11 cellular contexts compared by ENCODE assay signal in genomic region chrX:87049567-87049966, GRCh38.
"Had no signal": no experiment of that assay in that cellular context is flagged by ENCODE, and none has a peak within 500 bp of the region (broad histone marks: within the 10 kb centered on the region; RNA-seq: fewer than 3 reads in every experiment).

No MANE protein-coding gene starts in this region.

- DNase-seq: GM23248, GOT3, H7, H9, HCEC 1CT, HFFc6 had no signal

- ATAC-seq: GM23338, HCT116 had no signal

- FAIRE-seq: H1, H54 had no signal

- H3K4me3 Mint-ChIP-seq: GM23338, H9, HFFc6 had no signal

- H3K27ac Mint-ChIP-seq: GM23338, HFFc6 had no signal

- H3K36me3 ChIP-seq: HAP-1 had no signal

- H3K27ac ChIP-seq: GM23248 had no signal

- H3K4me3 ChIP-seq: GM23248, GM23338, HAP-1 had no signal

- H3K9ac ChIP-seq: GM23248 had no signal
